9 cellular contexts compared by ENCODE assay signal in the genomic region with DNA sequence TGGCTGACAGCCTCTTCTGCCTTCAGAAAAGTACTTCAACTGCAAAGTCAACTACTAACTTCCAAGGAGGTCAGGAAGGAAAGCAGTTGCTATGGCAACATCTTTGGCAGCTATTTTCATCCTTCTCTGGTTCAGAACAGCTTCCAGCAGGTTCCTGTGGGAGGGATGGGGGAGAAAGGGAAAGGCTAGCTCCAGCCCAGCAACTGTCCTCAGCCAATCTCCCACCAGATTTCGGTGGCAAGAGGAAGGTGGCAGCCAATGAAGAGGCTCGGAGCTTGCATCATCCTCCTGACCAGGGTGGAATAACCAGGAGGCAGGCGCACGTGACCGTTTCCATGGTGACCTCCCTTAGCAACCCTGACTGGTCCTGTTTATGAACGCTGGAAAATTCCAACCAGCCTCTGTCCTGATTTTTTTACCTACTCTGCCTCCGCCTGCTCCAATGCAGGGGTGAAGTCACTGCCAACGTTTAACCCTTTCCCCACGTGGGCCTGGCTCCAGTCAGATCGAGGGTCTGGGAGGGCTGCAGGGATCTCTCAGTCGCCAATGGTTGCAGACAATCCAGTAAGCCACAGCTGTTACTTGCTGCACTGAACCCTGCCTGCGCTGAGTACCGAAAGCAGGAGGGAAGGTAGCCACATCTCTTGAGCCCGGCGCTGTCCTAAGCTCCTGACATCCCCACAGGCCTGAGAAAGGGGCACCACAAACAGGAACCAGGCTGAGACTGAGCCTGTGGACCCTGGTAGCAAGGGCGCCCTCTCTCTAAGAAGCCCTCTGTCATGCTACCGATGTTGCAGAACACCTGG. TPM values are rescaled to one million over a fixed set of nuclear protein-coding genes. Genes with fewer than 3 reads are reported as not detected.
DNase-seq lines count a peak whose midpoint lies in the region; ATAC-seq lines count a peak whose summit lies in the region.
"Had no signal": no experiment of that assay in that cellular context is flagged by ENCODE, and none has a peak within 500 bp of the region (broad histone marks: within the 10 kb centered on the region; RNA-seq: fewer than 3 reads in every experiment).

No MANE protein-coding gene starts in this region.

- no peaks in the 10 kb centered on the region for H3K36me3 ChIP-seq in HAP-1 (replicated peaks)

- ATAC-seq in T-helper 17 cell = peak; percentile 46
- peak; percentile 19 for ATAC-seq in memory B cell (ENCODE audit: low read depth)
- no peak for ATAC-seq in HG03439 (IDR thresholded peaks at IDR 0.05; ENCODE audit: unreplicated experiment)

- no peaks in the 10 kb centered on the region for H3K27me3 ChIP-seq in HAP-1 (ENCODE audit: low read depth)

- H3K9me3 ChIP-seq in HAP-1 (no peaks in the 10 kb centered on the region), T-helper 17 cell (ENCODE audit: control insufficient read depth, low read length, poor library complexity, severe bottlenecking) (no peaks in the 10 kb centered on the region)

- H3K27me3 Mint-ChIP-seq in T-helper 17 cell (no peaks in the 10 kb centered on the region), memory B cell (no peaks in the 10 kb centered on the region)
- H3K27me3 Mint-ChIP-seq: activated naive CD8-positive, alpha-beta T cell had no signal

- H3K4me1 Mint-ChIP-seq in T-helper 17 cell = peaks cover 21% of the 10 kb centered on the region
- H3K4me1 Mint-ChIP-seq in memory B cell = peaks cover 33% of the 10 kb centered on the region

- peak overlapping the region; percentile 2 for H3K27ac Mint-ChIP-seq in T-helper 17 cell
- H3K27ac Mint-ChIP-seq in memory B cell = no peak overlapping the region
- H3K27ac Mint-ChIP-seq: activated naive CD8-positive, alpha-beta T cell had no signal

- DNase-seq in DMS153 treated with DMSO at 0.1 percent for 48 hours (lab: John Stamatoyannopoulos, UW; ENCODE audit: unreplicated experiment) (peak; percentile 99), HAP-1 (ENCODE audit: low spot score in 2 of 2) (peak; percentile 98 to 100), NCI-H2029 (lab: John Stamatoyannopoulos, UW) (peak; percentile 99), T-helper 17 cell (no peak), epithelial cell of prostate (ENCODE audit: low read depth, low spot score) (peak; percentile 99), memory B cell (ENCODE audit: low spot score in 2 of 2) (no peak), superior temporal gyrus (ENCODE audit: extremely low spot score) (peak; percentile 100)

- no peak overlapping the region for H3K4me3 ChIP-seq in HAP-1

- H3K4me3 Mint-ChIP-seq in T-helper 17 cell = no peak overlapping the region
- H3K4me3 Mint-ChIP-seq in memory B cell = no peak overlapping the region

- in situ Hi-C loops in HAP-1 (cut with MboI; ENCODE audit: low sequenced_read_pairs) = no loop called here

- H3K27ac ChIP-seq in epithelial cell of prostate = peak overlapping the region; percentile 100

- no peaks in the 10 kb centered on the region for H3K36me3 Mint-ChIP-seq in T-helper 17 cell (ENCODE audit: low read depth)
- no peaks in the 10 kb centered on the region for H3K36me3 Mint-ChIP-seq in memory B cell
- H3K36me3 Mint-ChIP-seq: activated naive CD8-positive, alpha-beta T cell had no signal

- H3K4me1 ChIP-seq in HAP-1 = peaks cover 63% of the 10 kb centered on the region

- H3K9me3 Mint-ChIP-seq in memory B cell = no peaks in the 10 kb centered on the region

RNA-seq across cellular contexts. Expression of gene MALAT1, which starts 11.2 kb away (rescaled TPM):
- total RNA-seq in T-helper 17 cell = over 10,000 TPM; 25,853 to 29,025 TPM

RNA-seq across cellular contexts. Expression of gene SCYL1, which starts 37.2 kb away (rescaled TPM):
- 10 to 100 TPM; 56.6 to 61.7 TPM for total RNA-seq in T-helper 17 cell

Comparison
In these comparisons a context has a peak if more than half of its experiments do, and no peak if none do; other contexts are left out.
1. DNase-seq: peak in DMS153 treated with DMSO at 0.1 percent for 48 hours (single experiment), HAP-1 (2 of 2), NCI-H2029 (single experiment), epithelial cell of prostate (single experiment) and superior temporal gyrus (single experiment); none in T-helper 17 cell (0 of 3) and memory B cell (0 of 2).